In genomic region chr7:1040790-1041189, GRCh38 we compare ENCODE assay signal across 14 cellular contexts. TPM values are rescaled to one million over a fixed set of nuclear protein-coding genes. Genes with fewer than 3 reads are reported as not detected.
DNase-seq lines count a peak whose midpoint lies in the region; ATAC-seq and TF ChIP-seq lines count a peak whose summit lies in the region.
"Had no signal": no experiment of that assay in that cellular context is flagged by ENCODE, and none has a peak within 500 bp of the region (broad histone marks: within the 10 kb centered on the region; RNA-seq: fewer than 3 reads in every experiment).

No MANE protein-coding gene starts in this region.

- peak overlapping the region; percentile 71 for H3K4me3 Mint-ChIP-seq in mesothelial cell of epicardium

- peaks cover 31% of the 10 kb centered on the region for H3K4me1 Mint-ChIP-seq in mesothelial cell of epicardium

- no peak for ATAC-seq in activated CD4-positive, CD25-positive, alpha-beta regulatory T cell treated with anti-CD3 and anti-CD28 coated beads, Interleukin-2, amount 50 U/mL, for 24 hours
- no peak for ATAC-seq in HG03520 (IDR thresholded peaks at IDR 0.05; ENCODE audit: unreplicated experiment)
- ATAC-seq: gastroesophageal sphincter, Panc1 had no signal

- no peaks in the 10 kb centered on the region for H3K9me3 Mint-ChIP-seq in mesothelial cell of epicardium

- peaks cover 2% of the 10 kb centered on the region for H3K27me3 Mint-ChIP-seq in mesothelial cell of epicardium (ENCODE audit: low read depth)

- H3K36me3 Mint-ChIP-seq in mesothelial cell of epicardium, result no peaks in the 10 kb centered on the region

- H3K27ac Mint-ChIP-seq in mesothelial cell of epicardium, result peak overlapping the region; percentile 95

- DNase-seq in AG08395 (ENCODE audit: low spot score) (peak; percentile 55), HCEC 1CT (peak; percentile 53), mesothelial cell of epicardium (ENCODE audit: low spot score in 2 of 2, unreplicated experiment in 2 of 2) (no peak), T-helper 2 cell (no peak), GM10266 (ENCODE audit: extremely low spot score) (no peak)
- DNase-seq: activated CD4-positive, alpha-beta T cell treated with anti-CD3 and anti-CD28 coated beads for 48 hours; KG1; mesendoderm; tibial artery had no signal

- H3K27ac ChIP-seq in angular gyrus (ENCODE audit: low read depth, low read length), result peak overlapping the region; percentile 24
- H3K27ac ChIP-seq: tibial artery had no signal

- no peak for TF ChIP-seq CTCF in mesothelial cell of epicardium (IDR thresholded peaks at IDR 0.05; ENCODE audit: unreplicated experiment)
- TF ChIP-seq CTCF in GM10266 (IDR thresholded peaks at IDR 0.05; ENCODE audit: control insufficient read depth, insufficient read depth, low read depth, missing control alignments), result no peak

RNA-seq across cellular contexts. Expression of gene GPR146, which starts 3.6 kb away (rescaled TPM):
- 1.0 to 1.6 TPM (median 1.0 TPM) in 3 replicates for total RNA-seq in mesothelial cell of epicardium

RNA-seq across cellular contexts. Expression of gene GPER1, which starts 47.1 kb away (rescaled TPM):
- 2.1 to 2.6 TPM (median 2.4 TPM) in 3 replicates for total RNA-seq in mesothelial cell of epicardium

RNA-seq across cellular contexts. Expression of gene CYP2W1, which starts 57.8 kb away (rescaled TPM):
- total RNA-seq in mesothelial cell of epicardium, result 5.6 to 6.2 TPM (median 5.8 TPM) in 3 replicates
- total RNA-seq: gastroesophageal sphincter had no signal

Comparison
In these comparisons a context has a peak if more than half of its experiments do, and no peak if none do; other contexts are left out.
1. DNase-seq: peak in AG08395 (single experiment) and HCEC 1CT (single experiment); none in mesothelial cell of epicardium (0 of 2), T-helper 2 cell (0 of 5) and GM10266 (single experiment).